In genomic region chr1:1308756-1309524, GRCh38 we compare ENCODE assay signal across 8 cellular contexts. TPM values are rescaled to one million over a fixed set of nuclear protein-coding genes. Genes with fewer than 3 reads are reported as not detected.
DNase-seq lines count a peak whose midpoint lies in the region; ATAC-seq, FAIRE-seq and TF ChIP-seq lines count a peak whose summit lies in the region.

No MANE protein-coding gene starts in this region.

- peak overlapping the region; percentile 42 for H2BK5ac ChIP-seq in IMR-90 (ENCODE audit: low read depth, low read length, poor library complexity, severe bottlenecking)

- peaks cover 5% of the 10 kb centered on the region for H3K36me3 Mint-ChIP-seq in activated naive CD4-positive, alpha-beta T cell treated with anti-CD3 and anti-CD28 coated beads for 36 hours (ENCODE audit: low read depth)

- H3K23ac ChIP-seq in IMR-90 (ENCODE audit: low read depth, low read length) = peak overlapping the region; percentile 38; the same call in 1 of the 2 replicates

- H3K36me3 ChIP-seq in IMR-90 (ENCODE audit: control insufficient read depth, insufficient read depth, low read length) (peaks cover 40% of the 10 kb centered on the region), keratinocyte (ENCODE audit: control insufficient read depth in 2 of 2, extremely low read depth in 1 of 2, insufficient read depth in 2 of 2, low read length in 2 of 2) (peaks cover 21 to 27% of the 10 kb centered on the region in 2 experiments), stomach (peaks cover 21 to 41% (median 40%) of the 10 kb centered on the region in 4 donors)

- ATAC-seq in IMR-90 (ENCODE audit: low read depth) = no peak

- H3K9ac ChIP-seq in IMR-90 (ENCODE audit: low read depth, low read length) (peak overlapping the region; percentile 82), keratinocyte (ENCODE audit: control insufficient read depth, extremely low read depth, insufficient read depth, low read length) (peak overlapping the region; percentile 77)

- 2% methylated on average over 45 of the region's 91 CpGs; no CpG with 5 or more reads in 1 of the 2 experiments for WGBS in IMR-90 (ENCODE audit: extremely low coverage in 2 of 2, insufficient read length in 1 of 2), 2 experiments
- 2 to 7% (median 2%) methylated on average over 22 to 91 of the region's 91 CpGs for WGBS in stomach, 5 donors

- H3K18ac ChIP-seq in IMR-90 (ENCODE audit: low read depth, low read length) = no peak overlapping the region; the same call in 1 of the 2 replicates

- no peak overlapping the region for H2BK120ac ChIP-seq in IMR-90 (ENCODE audit: low read depth, low read length)

- no peaks in the 10 kb centered on the region for H3K9me3 Mint-ChIP-seq in activated naive CD4-positive, alpha-beta T cell treated with anti-CD3 and anti-CD28 coated beads for 36 hours

- intact Hi-C loops in activated naive CD4-positive, alpha-beta T cell treated with anti-CD3 and anti-CD28 coated beads for 36 hours (cut with micrococcal nuclease) = loop anchor here (1.0 to 5.0 kb wide), 9 partner anchors 15 to 309 kb away; partner anchors contain the start of genes AURKAIP1, B3GALT6, C1orf159 and CPTP
- intact Hi-C loops in IMR-90 (cut with micrococcal nuclease) = loop anchor here (5.0 kb wide), 2 partner anchors 48 to 187 kb away; partner anchors contain the start of gene MXRA8
- intact Hi-C loops in stomach (cut with DNase I; ENCODE audit: low total_unique reads) = no loop called here

- BruUV-seq in IMR-90 (replicated peaks; lab: Mats Ljungman, UMichigan) = TSS peak; percentile 56

- POLR2A ChIA-PET in IMR-90 (lab: Charles Lee; ENCODE audit: unreplicated experiment) = no interaction called here

- H3K27me3 ChIP-seq in IMR-90 (ENCODE audit: control insufficient read depth, insufficient read depth, low read length) = no peaks in the 10 kb centered on the region
- H3K27me3 ChIP-seq in keratinocyte (ENCODE audit: control insufficient read depth, extremely low read depth, insufficient read depth, low read length) = no peaks in the 10 kb centered on the region
- H3K27me3 ChIP-seq in stomach = no peaks in the 10 kb centered on the region

- H3K79me2 ChIP-seq in keratinocyte (ENCODE audit: control insufficient read depth, insufficient read depth, low read length) = peaks cover 34% of the 10 kb centered on the region

- no peaks in the 10 kb centered on the region for H3K27me3 Mint-ChIP-seq in activated naive CD4-positive, alpha-beta T cell treated with anti-CD3 and anti-CD28 coated beads for 36 hours (ENCODE audit: low read depth)

- H2BK20ac ChIP-seq in IMR-90 (ENCODE audit: low read depth, low read length) = no peak overlapping the region

- H3K9me1 ChIP-seq in IMR-90 (ENCODE audit: insufficient read depth, low read length) (peaks cover 3% of the 10 kb centered on the region), keratinocyte (ENCODE audit: control insufficient read depth, extremely low read depth, insufficient read depth, low read length) (no peaks in the 10 kb centered on the region)

- H2AFZ ChIP-seq in IMR-90 (replicated peaks; ENCODE audit: low read length, poor library complexity) (peak overlapping the region; percentile 88), keratinocyte (ENCODE audit: control insufficient read depth, low read length) (no peak overlapping the region)

- H3K27ac ChIP-seq in IMR-90 (ENCODE audit: insufficient read depth, low read length) (peak overlapping the region; percentile 94), keratinocyte (ENCODE audit: control insufficient read depth, insufficient read depth, low read length) (peak overlapping the region; percentile 63), stomach (peak overlapping the region; percentile 93 to 99 (median 96))

- H3K4me2 ChIP-seq in IMR-90 (ENCODE audit: low read depth, low read length) = peak overlapping the region; percentile 76
- H3K4me2 ChIP-seq in keratinocyte (ENCODE audit: control insufficient read depth, extremely low read depth, insufficient read depth, low read depth, low read length) = peak overlapping the region; percentile 83

- dilution Hi-C loops in IMR-90 (cut with HindIII; ENCODE audit: low sequenced_read_pairs, unreplicated experiment) = no loop called here
- dilution Hi-C loops in keratinocyte (cut with MboI; ENCODE audit: extremely low pct_ligation_motif_present, low sequenced_read_pairs) = no loop called here

- no peak overlapping the region; a peak in 1 of 4 replicates for H4K8ac ChIP-seq in IMR-90 (ENCODE audit: low read depth in 2 of 2, low read length in 2 of 2)

- peaks cover 23% of the 10 kb centered on the region for H3K4me1 Mint-ChIP-seq in activated naive CD4-positive, alpha-beta T cell treated with anti-CD3 and anti-CD28 coated beads for 36 hours (ENCODE audit: low read depth)

- H2AK5ac ChIP-seq in IMR-90 (ENCODE audit: low read depth, low read length) = peak overlapping the region; percentile 36

- no peak overlapping the region for H4K5ac ChIP-seq in IMR-90 (ENCODE audit: low read depth, low read length)

- TF ChIP-seq EP300 in stomach (IDR thresholded peaks at IDR 0.05) = no peak

- peak overlapping the region; percentile 53 for H3K27ac Mint-ChIP-seq in activated naive CD4-positive, alpha-beta T cell treated with anti-CD3 and anti-CD28 coated beads for 36 hours

- H3K14ac ChIP-seq in IMR-90 (replicated peaks; ENCODE audit: low read depth, low read length) = peak overlapping the region; percentile 69; the same call in 1 of the 2 replicates

- no peak for FAIRE-seq in keratinocyte (lab: Jason Lieb, UNC)

- peaks cover 6 to 51% of the 10 kb centered on the region in 2 experiments for H3K79me1 ChIP-seq in IMR-90 (ENCODE audit: low read depth in 1 of 2, low read length in 2 of 2)

- CTCF ChIA-PET in activated naive CD4-positive, alpha-beta T cell treated with anti-CD3 and anti-CD28 coated beads for 36 hours (lab: Charles Lee) = interaction anchor here (1.3 kb wide), 1 partner anchor 187 kb away, joined by 6 read pairs; no protein-coding TSS in a partner anchor
- CTCF ChIA-PET in IMR-90 (lab: Yijun Ruan, JAX) = no interaction called here

- TF ChIP-seq POLR2A in IMR-90 (IDR thresholded peaks at IDR 0.05; ENCODE audit: low read depth, low read length) = peak; percentile 19; the same call in 1 of the 2 replicates
- TF ChIP-seq POLR2A in stomach (IDR thresholded peaks at IDR 0.05) = no peak

- peaks cover 30% of the 10 kb centered on the region for H3K4me1 ChIP-seq in IMR-90 (ENCODE audit: control insufficient read depth, insufficient read depth, low read length)
- H3K4me1 ChIP-seq in keratinocyte (ENCODE audit: control insufficient read depth, extremely low read depth, insufficient read depth, low read length) = peaks cover 47% of the 10 kb centered on the region
- peaks cover 42 to 58% (median 53%) of the 10 kb centered on the region in 4 donors for H3K4me1 ChIP-seq in stomach

- peak overlapping the region; percentile 98 for H2AK9ac ChIP-seq in IMR-90 (replicated peaks; ENCODE audit: low read depth, low read length, poor library complexity)

- H4K20me1 ChIP-seq in IMR-90 (ENCODE audit: insufficient read depth, low read length) = peaks cover 56% of the 10 kb centered on the region
- H4K20me1 ChIP-seq in keratinocyte (ENCODE audit: control insufficient read depth, extremely low read depth, insufficient read depth, low read length) = peaks cover 8% of the 10 kb centered on the region

- H2BK15ac ChIP-seq in IMR-90 (ENCODE audit: low read depth, low read length) = no peak overlapping the region

- H4K91ac ChIP-seq in IMR-90 (ENCODE audit: insufficient read depth, low read depth, low read length) = peak overlapping the region; percentile 49

- H3K4me3 ChIP-seq in IMR-90 (ENCODE audit: insufficient read depth, low read depth, low read length) = peak overlapping the region; percentile 95
- H3K4me3 ChIP-seq in astrocyte of the cerebellum (ENCODE audit: low read depth, low read length) = peak overlapping the region; percentile 74
- H3K4me3 ChIP-seq in keratinocyte (ENCODE audit: control insufficient read depth in 2 of 3, extremely low read depth in 1 of 3, insufficient read depth in 2 of 3, low read depth in 1 of 3, low read length in 3 of 3) = peak overlapping the region; percentile 70 to 85 (median 82)
- H3K4me3 ChIP-seq in stomach = peak overlapping the region; percentile 88 to 91 (median 90)

- no peak for TF ChIP-seq RAD21 in IMR-90 (IDR thresholded peaks at IDR 0.05; ENCODE audit: low read length)

- peak overlapping the region; percentile 71 for H3K4ac ChIP-seq in IMR-90 (ENCODE audit: low read depth, low read length)

- TF ChIP-seq CTCF in IMR-90 (conservative IDR thresholded peaks at IDR 0.05; ENCODE audit: low read depth, low read length) (no peak), astrocyte of the cerebellum (IDR thresholded peaks at IDR 0.05; ENCODE audit: low read depth, low read length, missing control alignments) (no peak), keratinocyte (optimal IDR thresholded peaks at IDR 0.05 in 1 of 3, IDR thresholded peaks at IDR 0.05 in 1 of 3, conservative IDR thresholded peaks at IDR 0.05 in 1 of 3; ENCODE audit: extremely low read depth in 1 of 3, insufficient read depth in 2 of 3, low read length in 3 of 3) (no peak), stomach (IDR thresholded peaks at IDR 0.05) (no peak)

- H3K9me3 ChIP-seq in IMR-90 (ENCODE audit: control insufficient read depth, insufficient read depth, low read length) (no peaks in the 10 kb centered on the region), keratinocyte (ENCODE audit: control insufficient read depth, low read depth, low read length) (no peaks in the 10 kb centered on the region), stomach (no peaks in the 10 kb centered on the region)

- peak overlapping the region; percentile 76 for H3K4me3 Mint-ChIP-seq in activated naive CD4-positive, alpha-beta T cell treated with anti-CD3 and anti-CD28 coated beads for 36 hours

- in situ Hi-C loops in IMR-90 (cut with MboI; ENCODE audit: low sequenced_read_pairs) = no loop called here
- in situ Hi-C loops in astrocyte of the cerebellum (cut with HindIII; ENCODE audit: low sequenced_read_pairs) = no loop called here

- H3K56ac ChIP-seq in IMR-90 (ENCODE audit: extremely low read depth, insufficient read depth, low read length) = 0 out of 2 replicates have a peak overlapping the region, but pooled peaks have one; percentile 17

- no peak for DNase-seq in activated naive CD4-positive, alpha-beta T cell treated with anti-CD3 and anti-CD28 coated beads for 36 hours
- DNase-seq in activated naive CD4-positive, alpha-beta T cell (lab: John Stamatoyannopoulos, UW) = no peak
- no peak for DNase-seq in IMR-90
- no peak for DNase-seq in astrocyte of the cerebellum (ENCODE audit: low read depth)
- no peak for DNase-seq in keratinocyte (ENCODE audit: low read depth, low spot score)
- DNase-seq in stomach = no peak
- no peak for DNase-seq in SHP77 treated with DMSO at 0.1 percent for 48 hours (lab: John Stamatoyannopoulos, UW)
- no peak for DNase-seq in stimulated activated CD4-positive, alpha-beta T cell treated with anti-CD3 and anti-CD28 coated beads, Interleukin-2, amount 100 ng/mL, for 48 hours

RNA-seq across cellular contexts. Expression of gene PUSL1, which starts 0.5 kb away (rescaled TPM):
- total RNA-seq in activated naive CD4-positive, alpha-beta T cell treated with anti-CD3 and anti-CD28 coated beads for 36 hours = 10 to 100 TPM; 17.0 to 17.6 TPM
- 10.9 and 13.3 TPM in 2 replicates for total RNA-seq in IMR-90 (2012; rRNA removed)
- 33.0 and 43.6 TPM in 2 replicates for polyA plus RNA-seq in IMR-90 (2012; rRNA removed)
- 26.4 and 45.6 TPM in 2 replicates for polyA plus RNA-seq in IMR-90 (2012; cell fraction: cytosol; rRNA removed)
- polyA plus RNA-seq in IMR-90 (2012; cell fraction: nucleus; rRNA removed; ENCODE audit: low replicate concordance) = 34.1 and 86.3 TPM in 2 replicates
- polyA plus RNA-seq in keratinocyte = 11.4 to 20.5 TPM (median 14.9 TPM) in 3 replicates
- 2.0 TPM for polyA plus RNA-seq in keratinocyte (2011; ENCODE audit: low read depth)
- 8.6 and 26.5 TPM in 2 replicates for polyA plus RNA-seq in keratinocyte (2011; cell fraction: cytosol; rRNA removed)
- 12.2 and 16.8 TPM in 2 replicates for polyA plus RNA-seq in keratinocyte (2011; cell fraction: nucleus; rRNA removed)
- 9.1 and 19.4 TPM in 2 replicates for polyA plus RNA-seq in keratinocyte (2012; ENCODE audit: low replicate concordance)
- polyA minus RNA-seq in keratinocyte = 3.8 to 11.5 TPM (median 4.9 TPM) in 3 replicates
- 22.4 TPM for polyA minus RNA-seq in keratinocyte (2011; cell fraction: cytosol; rRNA and poly(A)+ RNA removed)
- 7.5 and 17.3 TPM in 2 replicates for polyA minus RNA-seq in keratinocyte (2011; cell fraction: nucleus; rRNA and poly(A)+ RNA removed)
- total RNA-seq in stomach = 10 to 100 TPM in 3 of 5 donors, 1 to 10 TPM in 1, not detected in 1; 5.9 to 64.9 (median 51.4) TPM
- 10 to 100 TPM; 15.2 to 25.5 (median 23.8) TPM for polyA plus RNA-seq in stomach

RNA-seq across cellular contexts. Expression of gene ACAP3, which starts 1.2 kb away (rescaled TPM):
- total RNA-seq in activated naive CD4-positive, alpha-beta T cell treated with anti-CD3 and anti-CD28 coated beads for 36 hours = 10 to 100 TPM; 24.1 to 25.3 TPM
- 13.3 and 15.3 TPM in 2 replicates for total RNA-seq in IMR-90 (2012; rRNA removed)
- polyA plus RNA-seq in IMR-90 (2012; rRNA removed) = 58.2 and 75.2 TPM in 2 replicates
- 27.8 and 31.6 TPM in 2 replicates for polyA plus RNA-seq in IMR-90 (2012; cell fraction: cytosol; rRNA removed)
- 477 and 1,309 TPM in 2 replicates for polyA plus RNA-seq in IMR-90 (2012; cell fraction: nucleus; rRNA removed; ENCODE audit: low replicate concordance)
- 13.4 to 45.8 TPM (median 17.4 TPM) in 3 replicates for polyA plus RNA-seq in keratinocyte
- polyA plus RNA-seq in keratinocyte (2011; ENCODE audit: low read depth) = 11.6 TPM
- 6.8 and 11.9 TPM in 2 replicates for polyA plus RNA-seq in keratinocyte (2011; cell fraction: cytosol; rRNA removed)
- polyA plus RNA-seq in keratinocyte (2011; cell fraction: nucleus; rRNA removed) = 114 and 161 TPM in 2 replicates
- polyA plus RNA-seq in keratinocyte (2012; ENCODE audit: low replicate concordance) = 23.3 TPM in 2 replicates
- polyA minus RNA-seq in keratinocyte = 19.9 to 32.3 TPM (median 29.2 TPM) in 3 replicates
- polyA minus RNA-seq in keratinocyte (2011; cell fraction: cytosol; rRNA and poly(A)+ RNA removed) = 55.4 TPM
- polyA minus RNA-seq in keratinocyte (2011; cell fraction: nucleus; rRNA and poly(A)+ RNA removed) = 47.2 and 52.3 TPM in 2 replicates
- total RNA-seq in stomach = 100 to 1,000 TPM in 1 of 5 donors, 10 to 100 TPM in 4; 31.9 to 374 (median 77.0) TPM
- 10 to 100 TPM; 17.9 to 46.1 (median 43.0) TPM for polyA plus RNA-seq in stomach

RNA-seq across cellular contexts. Expression of gene INTS11, which starts 15.5 kb away (rescaled TPM):
- 100 to 1,000 TPM; 117 to 118 TPM for total RNA-seq in activated naive CD4-positive, alpha-beta T cell treated with anti-CD3 and anti-CD28 coated beads for 36 hours
- total RNA-seq in IMR-90 (2012; rRNA removed) (52.5 and 56.1 TPM in 2 replicates), stomach (100 to 1,000 TPM in 4 of 5 donors, 10 to 100 TPM in 1; 59.5 to 520 (median 192) TPM)
- polyA plus RNA-seq in IMR-90 (2012; rRNA removed) (123 and 134 TPM in 2 replicates), keratinocyte (70.4 to 89.8 TPM (median 76.9 TPM) in 3 replicates), stomach (100 to 1,000 TPM; 113 to 151 (median 134) TPM)
- polyA plus RNA-seq in IMR-90 (2012; cell fraction: cytosol; rRNA removed) = 64.0 and 101 TPM in 2 replicates
- polyA plus RNA-seq in IMR-90 (2012; cell fraction: nucleus; rRNA removed; ENCODE audit: low replicate concordance) = 495 and 1,105 TPM in 2 replicates
- 33.3 TPM for polyA plus RNA-seq in keratinocyte (2011; ENCODE audit: low read depth)
- 53.8 and 70.3 TPM in 2 replicates for polyA plus RNA-seq in keratinocyte (2011; cell fraction: cytosol; rRNA removed)
- 165 and 204 TPM in 2 replicates for polyA plus RNA-seq in keratinocyte (2011; cell fraction: nucleus; rRNA removed)
- polyA plus RNA-seq in keratinocyte (2012; ENCODE audit: low replicate concordance) = 69.7 and 83.9 TPM in 2 replicates
- 73.3 to 216 TPM (median 94.2 TPM) in 3 replicates for polyA minus RNA-seq in keratinocyte
- 63.5 TPM for polyA minus RNA-seq in keratinocyte (2011; cell fraction: cytosol; rRNA and poly(A)+ RNA removed)
- 66.9 and 70.7 TPM in 2 replicates for polyA minus RNA-seq in keratinocyte (2011; cell fraction: nucleus; rRNA and poly(A)+ RNA removed)

RNA-seq across cellular contexts. Expression of gene CPTP, which starts 15.7 kb away (rescaled TPM):
- total RNA-seq in activated naive CD4-positive, alpha-beta T cell treated with anti-CD3 and anti-CD28 coated beads for 36 hours = 1 to 10 TPM; 5.6 to 5.7 TPM
- total RNA-seq in IMR-90 (2012; rRNA removed) (2.7 and 3.1 TPM in 2 replicates), stomach (100 to 1,000 TPM in 1 of 5 donors, 10 to 100 TPM in 2, 1 to 10 TPM in 2; 6.6 to 226 (median 12.3) TPM)
- polyA plus RNA-seq in IMR-90 (2012; rRNA removed) (12.1 and 15.4 TPM in 2 replicates), keratinocyte (5.8 to 14.0 TPM (median 11.8 TPM) in 3 replicates), stomach (10 to 100 TPM; 17.3 to 49.1 (median 28.4) TPM)
- polyA plus RNA-seq in IMR-90 (2012; cell fraction: cytosol; rRNA removed) = 7.4 and 21.9 TPM in 2 replicates
- 5.6 and 16.7 TPM in 2 replicates for polyA plus RNA-seq in IMR-90 (2012; cell fraction: nucleus; rRNA removed; ENCODE audit: low replicate concordance)
- 4.4 TPM for polyA plus RNA-seq in keratinocyte (2011; ENCODE audit: low read depth)
- polyA plus RNA-seq in keratinocyte (2011; cell fraction: cytosol; rRNA removed) = 9.4 and 26.1 TPM in 2 replicates
- 8.9 and 14.9 TPM in 2 replicates for polyA plus RNA-seq in keratinocyte (2011; cell fraction: nucleus; rRNA removed)
- 20.3 and 26.7 TPM in 2 replicates for polyA plus RNA-seq in keratinocyte (2012; ENCODE audit: low replicate concordance)
- 3.9 to 12.4 TPM (median 7.6 TPM) in 3 replicates for polyA minus RNA-seq in keratinocyte
- polyA minus RNA-seq in keratinocyte (2011; cell fraction: cytosol; rRNA and poly(A)+ RNA removed) = 65.6 TPM
- 11.9 and 14.7 TPM in 2 replicates for polyA minus RNA-seq in keratinocyte (2011; cell fraction: nucleus; rRNA and poly(A)+ RNA removed)

RNA-seq across cellular contexts. Expression of gene TAS1R3, which starts 22.1 kb away (rescaled TPM):
- total RNA-seq in activated naive CD4-positive, alpha-beta T cell treated with anti-CD3 and anti-CD28 coated beads for 36 hours = under 1 TPM; 0.10 to 0.14 TPM
- total RNA-seq in IMR-90 (2012; rRNA removed) (under 0.01 TPM in 1 of 2 replicates, not detected in the other), stomach (10 to 100 TPM in 1 of 5 donors, under 1 TPM in 2, not detected in 2; 0.37 to 11.7 (median 0.43) TPM)
- polyA plus RNA-seq in IMR-90 (2012; rRNA removed) (0.05 and 0.06 TPM in 2 replicates), keratinocyte (0.01 to 0.08 TPM (median 0.04 TPM) in 3 replicates), stomach (under 1 TPM in 2 of 3 donors, not detected in 1; 0.10 to 0.31 TPM)
- 0.04 TPM in 1 of 2 replicates, not detected in the other for polyA plus RNA-seq in IMR-90 (2012; cell fraction: cytosol; rRNA removed)
- 0.56 and 1.9 TPM in 2 replicates for polyA plus RNA-seq in IMR-90 (2012; cell fraction: nucleus; rRNA removed; ENCODE audit: low replicate concordance)
- polyA plus RNA-seq in keratinocyte (2011; ENCODE audit: low read depth) = 0.07 TPM
- 0.02 and 0.03 TPM in 2 replicates for polyA plus RNA-seq in keratinocyte (2011; cell fraction: cytosol; rRNA removed)
- 0.09 and 0.20 TPM in 2 replicates for polyA plus RNA-seq in keratinocyte (2011; cell fraction: nucleus; rRNA removed)
- polyA plus RNA-seq in keratinocyte (2012; ENCODE audit: low replicate concordance) = 0.14 and 0.27 TPM in 2 replicates
- polyA minus RNA-seq in keratinocyte = 0.03 TPM in 1 of 3 replicates, not detected in the others
- not detected for polyA minus RNA-seq in keratinocyte (2011; cell fraction: cytosol; rRNA and poly(A)+ RNA removed)
- 0.11 and 0.23 TPM in 2 replicates for polyA minus RNA-seq in keratinocyte (2011; cell fraction: nucleus; rRNA and poly(A)+ RNA removed)
